ENCODE assay signal across 22 cellular contexts in genomic region chr2:77521482-77521881, GRCh38. TPM values are rescaled to one million over a fixed set of nuclear protein-coding genes. Genes with fewer than 3 reads are reported as not detected.
DNase-seq lines count a peak whose midpoint lies in the region; ATAC-seq, FAIRE-seq and TF ChIP-seq lines count a peak whose summit lies in the region.
"Had no signal": no experiment of that assay in that cellular context is flagged by ENCODE, and none has a peak within 500 bp of the region (broad histone marks: within the 10 kb centered on the region; RNA-seq: fewer than 3 reads in every experiment).

No MANE protein-coding gene starts in this region.

- H3K4me3 Mint-ChIP-seq in GM23338 (peak overlapping the region; percentile 75), astrocyte (ENCODE audit: unreplicated experiment) (peak overlapping the region; percentile 67), neural crest cell (peak overlapping the region; percentile 56)
- H3K4me3 Mint-ChIP-seq: activated CD4-positive, alpha-beta memory T cell treated with anti-CD3 and anti-CD28 coated beads for 36 hours; activated T-cell treated with anti-CD3 and anti-CD28 coated beads, Interleukin-2, amount 50 U/mL, for 4 hours; CD4-positive, CD25-positive, alpha-beta regulatory T cell; T-cell had no signal

- no peak for FAIRE-seq in astrocyte (lab: Jason Lieb, UNC)

- peak overlapping the region; percentile 51 for H3K4me3 ChIP-seq in GM23338
- H3K4me3 ChIP-seq in astrocyte (ENCODE audit: insufficient read depth, low read depth, low read length) = peak overlapping the region; percentile 28
- H3K4me3 ChIP-seq in hepatocyte = no peak overlapping the region
- H3K4me3 ChIP-seq: GM23248, transverse colon had no signal

- H3K4me2 ChIP-seq in GM23338 (peak overlapping the region; percentile 80), astrocyte (ENCODE audit: low read length) (peak overlapping the region; percentile 57), hepatocyte (peak overlapping the region; percentile 69)

- no peaks in the 10 kb centered on the region; the same call in 2 of the 3 replicates for H3K9me3 Mint-ChIP-seq in GM23338
- H3K9me3 Mint-ChIP-seq in astrocyte (ENCODE audit: unreplicated experiment) = no peaks in the 10 kb centered on the region
- H3K9me3 Mint-ChIP-seq in neural crest cell = no peaks in the 10 kb centered on the region

- H3K27ac ChIP-seq in GM23338 (ENCODE audit: low read depth) = peak overlapping the region; percentile 99
- H3K27ac ChIP-seq in astrocyte (ENCODE audit: low read depth, low read length) = no peak overlapping the region
- H3K27ac ChIP-seq in hepatocyte = no peak overlapping the region
- H3K27ac ChIP-seq: GM23248, transverse colon had no signal

- TF ChIP-seq CTCF in GM23338 (conservative IDR thresholded peaks at IDR 0.05; ENCODE audit: low read depth in 2 of 2) (no peak), astrocyte (IDR thresholded peaks at IDR 0.05; ENCODE audit: insufficient read depth, low read depth, low read length) (no peak), hepatocyte (IDR thresholded peaks at IDR 0.05; ENCODE audit: poor library complexity) (no peak), neural crest cell (conservative IDR thresholded peaks at IDR 0.05) (no peak)

- H3K36me3 Mint-ChIP-seq in GM23338 (ENCODE audit: low read depth) (peaks cover 45% of the 10 kb centered on the region), astrocyte (ENCODE audit: low read depth, unreplicated experiment) (no peaks in the 10 kb centered on the region), neural crest cell (ENCODE audit: low read depth) (peaks cover 4% of the 10 kb centered on the region)
- H3K36me3 Mint-ChIP-seq: activated CD4-positive, alpha-beta memory T cell treated with anti-CD3 and anti-CD28 coated beads for 36 hours; CD4-positive, CD25-positive, alpha-beta regulatory T cell; T-cell had no signal

- H3K79me2 ChIP-seq in GM23338 (replicated peaks; ENCODE audit: insufficient read depth) = peaks cover 26% of the 10 kb centered on the region
- H3K79me2 ChIP-seq in astrocyte (ENCODE audit: insufficient read depth, low read length) = no peaks in the 10 kb centered on the region
- H3K79me2 ChIP-seq in hepatocyte = no peaks in the 10 kb centered on the region

- H4K20me1 ChIP-seq in GM23338 (replicated peaks; ENCODE audit: insufficient read depth) (no peaks in the 10 kb centered on the region), astrocyte (ENCODE audit: insufficient read depth, low read length) (no peaks in the 10 kb centered on the region), hepatocyte (ENCODE audit: insufficient read depth, poor library complexity, severe bottlenecking) (no peaks in the 10 kb centered on the region)

- H3K4me1 ChIP-seq in GM23338 (ENCODE audit: insufficient read depth) (peaks cover 43% of the 10 kb centered on the region), astrocyte (ENCODE audit: insufficient read depth, low read length) (no peaks in the 10 kb centered on the region), hepatocyte (ENCODE audit: insufficient read depth) (no peaks in the 10 kb centered on the region)
- H3K4me1 ChIP-seq: transverse colon had no signal

- WGBS in hepatocyte (ENCODE audit: low lambda C conversion rate, missing lambda C conversion rate) = 28% methylated on average over 7 of the region's 7 CpGs

- no peaks in the 10 kb centered on the region for H3K27me3 Mint-ChIP-seq in GM23338 (ENCODE audit: insufficient read depth, low read depth, poor library complexity)
- peaks cover 2% of the 10 kb centered on the region for H3K27me3 Mint-ChIP-seq in astrocyte (ENCODE audit: low read depth, unreplicated experiment)
- no peaks in the 10 kb centered on the region for H3K27me3 Mint-ChIP-seq in neural crest cell (ENCODE audit: low read depth)
- H3K27me3 Mint-ChIP-seq: activated CD4-positive, alpha-beta memory T cell treated with anti-CD3 and anti-CD28 coated beads for 36 hours; CD4-positive, CD25-positive, alpha-beta regulatory T cell; T-cell had no signal

- peak overlapping the region; percentile 95 for H3K27ac Mint-ChIP-seq in GM23338
- no peak overlapping the region for H3K27ac Mint-ChIP-seq in astrocyte (ENCODE audit: unreplicated experiment)
- peak overlapping the region; percentile 60 for H3K27ac Mint-ChIP-seq in neural crest cell (ENCODE audit: unreplicated experiment)
- H3K27ac Mint-ChIP-seq: activated CD4-positive, alpha-beta memory T cell treated with anti-CD3 and anti-CD28 coated beads for 36 hours; CD4-positive, CD25-positive, alpha-beta regulatory T cell; T-cell had no signal

- H2AFZ ChIP-seq in GM23338 (no peak overlapping the region), astrocyte (ENCODE audit: low read depth, low read length) (peak overlapping the region; percentile 26), hepatocyte (peak overlapping the region; percentile 12)
- H2AFZ ChIP-seq: GM23248 had no signal

- peak; percentile 80 for ATAC-seq in GM23338
- ATAC-seq in HG03175 (IDR thresholded peaks at IDR 0.05; ENCODE audit: unreplicated experiment) = no peak
- ATAC-seq: activated T-cell treated with anti-CD3 and anti-CD28 coated beads, Interleukin-2, amount 50 U/mL, for 4 hours; esophagus mucosa; left colon; stimulated activated naive CD8-positive, alpha-beta T cell treated with anti-CD3 and anti-CD28 coated beads, Interleukin-15, Interleukin-2, amounts not matched to agents 100 U/mL and 50 U/mL, for 24 hours; T-cell had no signal

- H3K9me2 ChIP-seq in GM23338 (ENCODE audit: insufficient read depth) (no peaks in the 10 kb centered on the region), hepatocyte (replicated peaks; ENCODE audit: insufficient read depth) (no peaks in the 10 kb centered on the region)

- DNase-seq in GM23338 (ENCODE audit: low spot score) (peak; percentile 79), astrocyte (ENCODE audit: low read depth) (no peak), hepatocyte (ENCODE audit: low spot score) (no peak), neural crest cell (ENCODE audit: low read depth, low spot score) (no peak), C1 segment of cervical spinal cord (lab: John Stamatoyannopoulos, UW) (no peak), COLO829 (ENCODE audit: low spot score) (no peak), NOMO-1 treated with dmso at 0.1 percent for 144 hours (lab: John Stamatoyannopoulos, UW; ENCODE audit: unreplicated experiment) (no peak)
- DNase-seq: activated CD4-positive, alpha-beta memory T cell treated with anti-CD3 and anti-CD28 coated beads for 36 hours; activated naive CD4-positive, alpha-beta T cell treated with anti-CD3 and anti-CD28 coated beads, Interleukin-2, amount 50 U/mL, for 16 hours; activated T-cell treated with anti-CD3 and anti-CD28 coated beads, Interleukin-2, amount 50 U/mL, for 4 hours; CD4-positive, CD25-positive, alpha-beta regulatory T cell; dermis blood vessel endothelial cell; GM23248; left colon; RPMI8226; stimulated activated CD4-positive, alpha-beta T cell treated with anti-CD3 and anti-CD28 coated beads, Interleukin-1b, Interleukin-23, amount 100 ng/mL, for 48 hours; stimulated activated naive CD8-positive, alpha-beta T cell treated with anti-CD3 and anti-CD28 coated beads, Interleukin-15, Interleukin-2, amounts not matched to agents 100 U/mL and 50 U/mL, for 24 hours; T-cell; transverse colon had no signal

- no peak overlapping the region for H3K9ac ChIP-seq in astrocyte (ENCODE audit: low read length)
- H3K9ac ChIP-seq: GM23248 had no signal

- H3F3A ChIP-seq in GM23338 (replicated peaks; ENCODE audit: low read depth) = 0 out of 2 replicates have a peak, but pooled peaks cover 3% of the 10 kb centered on the region

- no peaks in the 10 kb centered on the region for H3K27me3 ChIP-seq in GM23338 (ENCODE audit: insufficient read depth)
- no peaks in the 10 kb centered on the region for H3K27me3 ChIP-seq in astrocyte (ENCODE audit: insufficient read depth, low read length)
- no peaks in the 10 kb centered on the region for H3K27me3 ChIP-seq in hepatocyte

- peaks cover 68% of the 10 kb centered on the region for H3K4me1 Mint-ChIP-seq in GM23338
- H3K4me1 Mint-ChIP-seq in astrocyte (ENCODE audit: low read depth, unreplicated experiment) = peaks cover 8% of the 10 kb centered on the region
- H3K4me1 Mint-ChIP-seq in neural crest cell = peaks cover 21% of the 10 kb centered on the region
- H3K4me1 Mint-ChIP-seq: CD4-positive, CD25-positive, alpha-beta regulatory T cell; T-cell had no signal

- H3K36me3 ChIP-seq in GM23338 (ENCODE audit: insufficient read depth) (no peaks in the 10 kb centered on the region), astrocyte (ENCODE audit: insufficient read depth, low read length) (no peaks in the 10 kb centered on the region), hepatocyte (replicated peaks; ENCODE audit: insufficient read depth, low read depth) (no peaks in the 10 kb centered on the region)
- H3K36me3 ChIP-seq: transverse colon had no signal

- H3K9me3 ChIP-seq in astrocyte (ENCODE audit: insufficient read depth, low read depth, low read length) = no peaks in the 10 kb centered on the region
- no peaks in the 10 kb centered on the region for H3K9me3 ChIP-seq in hepatocyte (ENCODE audit: low read depth)
- H3K9me3 ChIP-seq: transverse colon had no signal

RNA-seq across cellular contexts. Expression of gene LRRTM4, which starts 0.7 kb away (rescaled TPM):
- total RNA-seq in GM23338 (2014; rRNA removed; shearing (Covaris generic)) = 14.8 and 15.4 TPM in 2 replicates
- 4.2 and 4.5 TPM in 2 replicates for polyA plus RNA-seq in GM23338 (2016; fragmentation: Nextera tagmentation; extraction: Ambion mirVana)
- 0.59 and 0.89 TPM in 2 replicates for total RNA-seq in astrocyte
- total RNA-seq in hepatocyte = 3.5 and 6.5 TPM in 2 replicates
- 0.23 and 0.44 TPM in 2 replicates for polyA plus RNA-seq in hepatocyte
- total RNA-seq in neural crest cell = 10.1 and 10.6 TPM in 2 replicates
- total RNA-seq: activated CD4-positive, alpha-beta memory T cell treated with anti-CD3 and anti-CD28 coated beads for 36 hours; activated T-cell treated with anti-CD3 and anti-CD28 coated beads, Interleukin-2, amount 50 U/mL, for 4 hours; CD4-positive, CD25-positive, alpha-beta regulatory T cell; dermis blood vessel endothelial cell; esophagus mucosa; GM23248; osteoblast; T-cell had no signal
- polyA plus RNA-seq: CD4-positive, CD25-positive, alpha-beta regulatory T cell; GM23248 had no signal
